ENCODE assay signal across 9 cellular contexts in the genomic region with DNA sequence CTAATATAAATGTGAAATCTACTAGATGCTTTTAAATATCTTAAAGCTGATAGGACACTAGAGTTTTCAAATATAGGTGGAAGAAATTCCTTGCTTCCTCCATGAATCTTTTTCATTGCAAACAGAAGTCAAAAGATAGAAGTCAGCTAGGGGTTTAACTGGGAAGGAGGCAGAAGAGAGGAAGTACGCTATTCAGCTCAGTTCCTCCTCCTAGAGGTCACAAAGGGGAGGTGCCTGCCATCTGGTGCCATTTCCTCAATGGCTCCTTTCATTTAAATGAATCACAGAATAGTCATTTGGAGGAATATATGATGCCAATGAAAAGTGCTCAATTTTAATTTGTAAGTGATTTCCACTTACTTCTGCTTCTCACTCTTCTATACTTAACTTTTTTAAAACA. TPM values are rescaled to one million over a fixed set of nuclear protein-coding genes. Genes with fewer than 3 reads are reported as not detected.
DNase-seq lines count a peak whose midpoint lies in the region; ATAC-seq and TF ChIP-seq lines count a peak whose summit lies in the region.
"Had no signal": no experiment of that assay in that cellular context is flagged by ENCODE, and none has a peak within 500 bp of the region (broad histone marks: within the 10 kb centered on the region; RNA-seq: fewer than 3 reads in every experiment).

No MANE protein-coding gene starts in this region.

- peaks cover 34 to 41% (median 37%) of the 10 kb centered on the region in 5 donors for H3K27me3 Mint-ChIP-seq in naive thymus-derived CD4-positive, alpha-beta T cell

- no peaks in the 10 kb centered on the region for H3K27me3 ChIP-seq in naive thymus-derived CD4-positive, alpha-beta T cell (ENCODE audit: control insufficient read depth in 2 of 2, insufficient read depth in 2 of 2, low read length in 2 of 2)
- peaks cover 17% of the 10 kb centered on the region for H3K27me3 ChIP-seq in transverse colon

- no peaks in the 10 kb centered on the region for H3K9me3 ChIP-seq in naive thymus-derived CD4-positive, alpha-beta T cell (ENCODE audit: control insufficient read depth in 2 of 3, low read length in 3 of 3)
- H3K9me3 ChIP-seq in transverse colon, result no peaks in the 10 kb centered on the region

- 38% methylated on average over 1 of the region's 1 CpG; no CpG with 5 or more reads in 1 of the 2 donors for WGBS in transverse colon (ENCODE audit: low coverage in 1 of 2), 2 donors

- H3K36me3 ChIP-seq in naive thymus-derived CD4-positive, alpha-beta T cell (ENCODE audit: control insufficient read depth in 2 of 3, insufficient read depth in 3 of 3, low read length in 3 of 3), result no peaks in the 10 kb centered on the region
- H3K36me3 ChIP-seq in transverse colon, result no peaks in the 10 kb centered on the region

- H3K27ac ChIP-seq in naive thymus-derived CD4-positive, alpha-beta T cell (ENCODE audit: low read depth, low read length), result no peak overlapping the region
- no peak overlapping the region for H3K27ac ChIP-seq in transverse colon

- no peak overlapping the region for H3K27ac Mint-ChIP-seq in naive thymus-derived CD4-positive, alpha-beta T cell
- H3K27ac Mint-ChIP-seq: naive thymus-derived CD8-positive, alpha-beta T cell had no signal

- TF ChIP-seq EP300 in transverse colon (IDR thresholded peaks at IDR 0.05; ENCODE audit: low read depth), result no peak

- no peaks in the 10 kb centered on the region for H3K4me1 Mint-ChIP-seq in naive thymus-derived CD4-positive, alpha-beta T cell

- ATAC-seq in GM21515 (IDR thresholded peaks at IDR 0.05; ENCODE audit: unreplicated experiment), result peak; percentile 96
- peak; percentile 92 for ATAC-seq in HG03469 (IDR thresholded peaks at IDR 0.05; ENCODE audit: unreplicated experiment)
- peak; percentile 70 for ATAC-seq in naive thymus-derived CD4-positive, alpha-beta T cell

- no peak overlapping the region for H3K4me3 Mint-ChIP-seq in naive thymus-derived CD4-positive, alpha-beta T cell
- H3K4me3 Mint-ChIP-seq: naive thymus-derived CD8-positive, alpha-beta T cell had no signal

- H3K36me3 Mint-ChIP-seq in naive thymus-derived CD4-positive, alpha-beta T cell, result no peaks in the 10 kb centered on the region
- H3K36me3 Mint-ChIP-seq: naive thymus-derived CD8-positive, alpha-beta T cell had no signal

- H3K4me3 ChIP-seq in WI38 (ENCODE audit: low read depth, low read length) (no peak overlapping the region), transverse colon (no peak overlapping the region)
- H3K4me3 ChIP-seq in naive thymus-derived CD4-positive, alpha-beta T cell (ENCODE audit: low read length), result no peak overlapping the region

- H3K4me1 ChIP-seq in naive thymus-derived CD4-positive, alpha-beta T cell (ENCODE audit: control insufficient read depth in 2 of 2, insufficient read depth in 2 of 2, low read length in 2 of 2), result no peaks in the 10 kb centered on the region
- H3K4me1 ChIP-seq in transverse colon, result no peaks in the 10 kb centered on the region

- CTCF ChIA-PET in naive thymus-derived CD4-positive, alpha-beta T cell (lab: Charles Lee), result interaction anchor here (1.1 kb wide), 1 partner anchor 462 kb away, joined by 3 read pairs; no protein-coding TSS in a partner anchor

- in situ Hi-C loops in transverse colon (cut with MboI; ENCODE audit: low pct_ligation_motif_present in 1 of 4, low pct_unique_long_range_greater_than_20kb in 1 of 4, low sequenced_read_pairs in 3 of 4), result no loop called here

- POLR2A ChIA-PET in naive thymus-derived CD4-positive, alpha-beta T cell (lab: Charles Lee), result no interaction called here

- intact Hi-C loops in naive thymus-derived CD4-positive, alpha-beta T cell (cut with micrococcal nuclease), result loop anchor here (2.0 to 10.0 kb wide), 3 partner anchors 111 to 609 kb away; no protein-coding TSS in a partner anchor
- intact Hi-C loops in transverse colon (cut with DNase I; ENCODE audit: low total_unique reads), result no loop called here

- DNase-seq in NCI-H82 (lab: John Stamatoyannopoulos, UW), result peak; percentile 68
- no peak for DNase-seq in NCI-H82 treated with DMSO at 0.1 percent for 48 hours (lab: John Stamatoyannopoulos, UW; ENCODE audit: unreplicated experiment)
- peak in 2 of 9 donors; percentile 11 to 13 for DNase-seq in naive thymus-derived CD4-positive, alpha-beta T cell
- no peak for DNase-seq in transverse colon
- no peak for DNase-seq in Ammon's horn (ENCODE audit: low spot score)
- DNase-seq: naive thymus-derived CD8-positive, alpha-beta T cell had no signal

- H3K9me3 Mint-ChIP-seq in naive thymus-derived CD4-positive, alpha-beta T cell, result peaks cover 0 to 6% (median 0%) of the 10 kb centered on the region in 11 donors
- H3K9me3 Mint-ChIP-seq: naive thymus-derived CD8-positive, alpha-beta T cell had no signal

- no peak for TF ChIP-seq POLR2A in transverse colon (IDR thresholded peaks at IDR 0.05)

- TF ChIP-seq CTCF in WI38 (IDR thresholded peaks at IDR 0.05; ENCODE audit: low read depth, low read length) (0 out of 2 replicates have a peak, but pooled peaks have one; percentile 10), transverse colon (IDR thresholded peaks at IDR 0.05) (peak in 1 of 5 experiments; percentile 30)

RNA-seq across cellular contexts. Expression of gene COL25A1, which starts 8.5 kb away (rescaled TPM):
- total RNA-seq in naive thymus-derived CD4-positive, alpha-beta T cell, result under 1 TPM in 4 of 5 experiments, not detected in 1; 0.22 to 0.59 (median 0.49) TPM
- under 1 TPM in 1 of 2 donors, not detected in 1; 0.04 TPM for polyA plus RNA-seq in naive thymus-derived CD4-positive, alpha-beta T cell
- total RNA-seq in transverse colon, result 1 to 10 TPM in 1 of 4 donors, under 1 TPM in 2, not detected in 1; 0.14 to 1.6 (median 0.32) TPM
- polyA plus RNA-seq: naive thymus-derived CD8-positive, alpha-beta T cell had no signal
